In genomic region chr16:67846320-67847063, GRCh38 we compare ENCODE assay signal across 1 cellular context.
TF ChIP-seq lines count a peak whose summit lies in the region.

TSS of gene NUTF2 (plus strand) at chr16:67846933. CDS start at chr16:67865131, 18,198 bp downstream.

TF ChIP-seq in K562, 482 proteins besides CTCF, POLR2A, EP300 and RAD21 (continued from another document and continues in another):
- no peak for TF ChIP-seq SREBF1 (IDR thresholded peaks at IDR 0.05; ENCODE audit: borderline replicate concordance, low read depth, low read length)
- TF ChIP-seq GABPB2 (CRISPR knock-in tag; conservative IDR thresholded peaks at IDR 0.05): no peak
- no peak for TF ChIP-seq ZBTB49 (CRISPR knock-in tag; IDR thresholded peaks at IDR 0.05; ENCODE audit: borderline replicate concordance)
- peak in 1 of 2 experiments; percentile 72; a peak in 1 of 4 replicates for TF ChIP-seq BCLAF1 (IDR thresholded peaks at IDR 0.05; ENCODE audit: borderline replicate concordance in 1 of 2, control insufficient read depth in 1 of 2, low read depth in 2 of 2, low read length in 1 of 2)
- TF ChIP-seq HOXB6 (CRISPR knock-in tag; IDR thresholded peaks at IDR 0.05; ENCODE audit: borderline replicate concordance): no peak
- TF ChIP-seq PHB2 (IDR thresholded peaks at IDR 0.05; ENCODE audit: low read depth): no peak
- no peak for TF ChIP-seq FOXK1 (CRISPR knock-in tag; IDR thresholded peaks at IDR 0.05; ENCODE audit: borderline replicate concordance)
- no peak for TF ChIP-seq GATAD2B (IDR thresholded peaks at IDR 0.05; ENCODE audit: borderline replicate concordance)
- TF ChIP-seq NCOA2 (IDR thresholded peaks at IDR 0.05; ENCODE audit: partially characterized antibody in 2 of 2): no peak
- TF ChIP-seq MLLT1 (IDR thresholded peaks at IDR 0.05): no peak
- TF ChIP-seq BRD4 (IDR thresholded peaks at IDR 0.05): peak; percentile 44; the same call in 1 of the 2 replicates
- TF ChIP-seq ZNF408 (CRISPR knock-in tag; IDR thresholded peaks at IDR 0.05; ENCODE audit: low read depth): no peak
- TF ChIP-seq ATF2 (CRISPR knock-in tag; IDR thresholded peaks at IDR 0.05): no peak
- TF ChIP-seq PRDM10 (IDR thresholded peaks at IDR 0.05; ENCODE audit: partially characterized antibody): peak; percentile 81
- peak; percentile 96 for TF ChIP-seq CXXC5 (CRISPR knock-in tag; IDR thresholded peaks at IDR 0.05)
- no peak for TF ChIP-seq SNIP1 (IDR thresholded peaks at IDR 0.05; ENCODE audit: low read depth)
- TF ChIP-seq AFF4 (CRISPR knock-in tag; IDR thresholded peaks at IDR 0.05): no peak; the same call in 1 of the 2 replicates
- peak; percentile 88 for TF ChIP-seq MAX (CRISPR knock-in tag; IDR thresholded peaks at IDR 0.05)
- peak; percentile 98 for TF ChIP-seq HCFC1 (IDR thresholded peaks at IDR 0.05; ENCODE audit: low read depth, low read length)
- TF ChIP-seq CHD7 (IDR thresholded peaks at IDR 0.05; ENCODE audit: low read depth, low read length): no peak
- TF ChIP-seq CC2D1A (IDR thresholded peaks at IDR 0.05): no peak
